In the genomic region with DNA sequence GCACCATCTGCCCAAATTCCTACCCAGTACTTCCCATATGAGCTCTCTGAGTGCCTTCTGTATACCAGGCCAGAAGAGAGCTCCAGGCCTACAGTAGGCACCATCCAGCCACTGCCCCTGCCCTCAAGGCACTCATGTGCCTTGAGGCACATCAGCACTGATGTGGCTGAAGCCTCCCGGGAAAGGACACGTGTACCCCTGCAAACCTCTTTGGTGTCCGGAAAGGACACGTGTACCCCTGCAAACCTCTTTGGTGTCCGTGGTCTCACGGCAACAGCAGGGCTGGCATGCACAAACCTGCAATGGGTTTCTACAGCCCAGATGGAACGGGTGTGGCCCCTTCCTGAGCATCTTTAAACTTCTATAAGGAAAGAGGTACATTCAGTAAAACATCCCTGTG, we compare ENCODE assay signal across 36 cellular contexts.
"Had no signal": no experiment of that assay in that cellular context is flagged by ENCODE, and none has a peak within 500 bp of the region (broad histone marks: within the 10 kb centered on the region; RNA-seq: fewer than 3 reads in every experiment).

No MANE protein-coding gene starts in this region.

- H3K27me3 ChIP-seq: body of pancreas, brain microvascular endothelial cell, breast epithelium had no signal

- H3K4me3 ChIP-seq: adrenal gland, body of pancreas, breast epithelium had no signal

- H3K36me3 ChIP-seq: adrenal gland, brain microvascular endothelial cell, breast epithelium had no signal

- H3K9me3 Mint-ChIP-seq: activated B cell treated with CpG ODN at 0.5 μM for 24 hours; activated CD4-positive, alpha-beta memory T cell treated with anti-CD3 and anti-CD28 coated beads for 36 hours; activated CD4-positive, alpha-beta T cell treated with anti-CD3 and anti-CD28 coated beads, Interleukin-2, amount 10 ng/mL, durations not matched to agents 24 days and 14 days; activated CD8-positive, alpha-beta T cell treated with anti-CD3 and anti-CD28 coated beads for 36 hours; activated naive CD4-positive, alpha-beta T cell treated with anti-CD3 and anti-CD28 coated beads for 36 hours; activated naive CD4-positive, alpha-beta T cell treated with anti-CD3 and anti-CD28 coated beads, Interleukin-2, amount 50 U/mL, for 72 hours; activated naive CD8-positive, alpha-beta T cell treated with anti-CD3 and anti-CD28 coated beads for 36 hours; activated T-cell treated with anti-CD3 and anti-CD28 coated beads, Interleukin-2, amount 50 U/mL, for 4 hours; activated T-cell treated with anti-CD3 and anti-CD28 coated beads, Interleukin-2, amount 50 U/mL, for 72 hours; activated T-helper 1 cell treated with anti-CD3 and anti-CD28 coated beads, Interleukin-12 subunit alpha, Interleukin-12 subunit beta, Interleukin-2, Interleukin-4 antibody, amounts not matched to agents 30 ng/mL and 10 ng/mL and 1 ng/mL, durations not matched to agents 14 hours and 24 hours and 36 hours; activated T-helper 17 cell treated with anti-CD3 and anti-CD28 coated beads, Interleukin-2, amount 50 U/mL, for 72 hours; T-helper 1 cell treated with Interleukin-12 subunit alpha and Interleukin-12 subunit beta and Interleukin-4 antibody, amounts not matched to agents 30 μg/mL and 1 μg/mL, for 36 hours; T-helper 2 cell treated with Interferon-gamma antibody and Interleukin-4, amounts not matched to agents 5 μg/mL and 100 μg/mL, for 36 hours had no signal

- H3K36me3 Mint-ChIP-seq: activated CD4-positive, alpha-beta memory T cell treated with anti-CD3 and anti-CD28 coated beads for 36 hours; activated naive CD4-positive, alpha-beta T cell treated with anti-CD3 and anti-CD28 coated beads, Interleukin-2, amount 50 U/mL, for 72 hours; activated naive CD8-positive, alpha-beta T cell treated with anti-CD3 and anti-CD28 coated beads for 36 hours had no signal

- DNase-seq: activated B cell treated with CpG ODN at 0.5 μM for 24 hours; activated CD4-positive, alpha-beta memory T cell treated with anti-CD3 and anti-CD28 coated beads for 36 hours; activated CD4-positive, alpha-beta T cell treated with anti-CD3 and anti-CD28 coated beads for 4 hours; activated CD4-positive, alpha-beta T cell treated with anti-CD3 and anti-CD28 coated beads, Interleukin-2, amount 10 ng/mL, durations not matched to agents 24 days and 14 days; activated CD4-positive, alpha-beta T cell treated with anti-CD3 and anti-CD28 coated beads, Interleukin-2, amount 50 U/mL, for 1 hour; activated CD4-positive, alpha-beta T cell treated with anti-CD3 and anti-CD28 coated beads, Interleukin-2, amount 50 U/mL, for 4 hours; activated CD4-positive, CD25-positive, alpha-beta regulatory T cell treated with anti-CD3 and anti-CD28 coated beads, Interleukin-2, amount 50 U/mL, for 72 hours; activated CD8-positive, alpha-beta memory T cell treated with anti-CD3 and anti-CD28 coated beads, Interleukin-2, amount 50 U/mL, for 4 hours; activated CD8-positive, alpha-beta T cell treated with anti-CD3 and anti-CD28 coated beads for 36 hours; activated gamma-delta T cell treated with Interleukin-2 at 50 U/mL for 16 hours; activated naive CD4-positive, alpha-beta T cell; activated naive CD4-positive, alpha-beta T cell treated with anti-CD3 and anti-CD28 coated beads for 36 hours; activated naive CD4-positive, alpha-beta T cell treated with anti-CD3 and anti-CD28 coated beads, Interleukin-2, amount 50 U/mL, for 16 hours; activated naive CD8-positive, alpha-beta T cell treated with anti-CD3 and anti-CD28 coated beads for 36 hours; activated T-cell treated with anti-CD3 and anti-CD28 coated beads for 4 hours; activated T-cell treated with anti-CD3 and anti-CD28 coated beads, Interleukin-2, amount 50 U/mL, for 1 hour; activated T-cell treated with anti-CD3 and anti-CD28 coated beads, Interleukin-2, amount 50 U/mL, for 4 hours; activated T-cell treated with anti-CD3 and anti-CD28 coated beads, Interleukin-2, amount 50 U/mL, for 72 hours; adrenal gland; amniotic stem cell; aorta; body of pancreas; brain microvascular endothelial cell; central memory CD4-positive, alpha-beta T cell; T-helper 1 cell; T-helper 2 cell; T-helper 9 cell had no signal

- H3K9me3 ChIP-seq: adrenal gland, body of pancreas, breast epithelium had no signal

- ATAC-seq: activated CD8-positive, alpha-beta T cell treated with anti-CD3 and anti-CD28 coated beads for 36 hours; activated naive CD4-positive, alpha-beta T cell treated with anti-CD3 and anti-CD28 coated beads, Interleukin-2, amount 50 U/mL, for 72 hours; activated T-cell treated with anti-CD3 and anti-CD28 coated beads, Interleukin-2, amount 50 U/mL, for 4 hours; activated T-cell treated with anti-CD3 and anti-CD28 coated beads, Interleukin-2, amount 50 U/mL, for 72 hours; activated T-helper 17 cell treated with anti-CD3 and anti-CD28 coated beads, Interleukin-2, amount 50 U/mL, for 72 hours; body of pancreas had no signal

- H3K4me1 ChIP-seq: adrenal gland, body of pancreas, breast epithelium had no signal

- H3K27ac Mint-ChIP-seq: activated B cell treated with CpG ODN at 0.5 μM for 24 hours; activated CD4-positive, alpha-beta memory T cell treated with anti-CD3 and anti-CD28 coated beads for 36 hours; activated CD4-positive, alpha-beta T cell treated with anti-CD3 and anti-CD28 coated beads, Interleukin-2, amount 10 ng/mL, durations not matched to agents 24 days and 14 days; activated CD8-positive, alpha-beta T cell treated with anti-CD3 and anti-CD28 coated beads for 36 hours; activated naive CD4-positive, alpha-beta T cell treated with anti-CD3 and anti-CD28 coated beads for 36 hours; activated naive CD4-positive, alpha-beta T cell treated with anti-CD3 and anti-CD28 coated beads, Interleukin-2, amount 50 U/mL, for 72 hours; activated naive CD8-positive, alpha-beta T cell treated with anti-CD3 and anti-CD28 coated beads for 36 hours; activated T-cell treated with anti-CD3 and anti-CD28 coated beads, Interleukin-2, amount 50 U/mL, for 72 hours; activated T-helper 1 cell treated with anti-CD3 and anti-CD28 coated beads, Interleukin-12 subunit alpha, Interleukin-12 subunit beta, Interleukin-2, Interleukin-4 antibody, amounts not matched to agents 30 ng/mL and 10 ng/mL and 1 ng/mL, durations not matched to agents 14 hours and 24 hours and 36 hours; activated T-helper 17 cell treated with anti-CD3 and anti-CD28 coated beads, Interleukin-2, amount 50 U/mL, for 72 hours; T-helper 2 cell treated with Interferon-gamma antibody and Interleukin-4, amounts not matched to agents 5 μg/mL and 100 μg/mL, for 36 hours had no signal

- H3K27ac ChIP-seq: adrenal gland, body of pancreas, brain microvascular endothelial cell, breast epithelium, VCaP had no signal

- FAIRE-seq: astrocyte, TTC549 had no signal

- H3K4me3 Mint-ChIP-seq: activated B cell treated with CpG ODN at 0.5 μM for 24 hours; activated CD4-positive, alpha-beta memory T cell treated with anti-CD3 and anti-CD28 coated beads for 36 hours; activated CD4-positive, alpha-beta T cell treated with anti-CD3 and anti-CD28 coated beads, Interleukin-2, amount 10 ng/mL, durations not matched to agents 24 days and 14 days; activated CD8-positive, alpha-beta T cell treated with anti-CD3 and anti-CD28 coated beads for 36 hours; activated naive CD4-positive, alpha-beta T cell treated with anti-CD3 and anti-CD28 coated beads for 36 hours; activated naive CD8-positive, alpha-beta T cell treated with anti-CD3 and anti-CD28 coated beads for 36 hours; activated T-cell treated with anti-CD3 and anti-CD28 coated beads, Interleukin-2, amount 50 U/mL, for 4 hours; activated T-cell treated with anti-CD3 and anti-CD28 coated beads, Interleukin-2, amount 50 U/mL, for 72 hours; activated T-helper 1 cell treated with anti-CD3 and anti-CD28 coated beads, Interleukin-12 subunit alpha, Interleukin-12 subunit beta, Interleukin-2, Interleukin-4 antibody, amounts not matched to agents 30 ng/mL and 10 ng/mL and 1 ng/mL, durations not matched to agents 14 hours and 24 hours and 36 hours; activated T-helper 17 cell treated with anti-CD3 and anti-CD28 coated beads, Interleukin-2, amount 50 U/mL, for 72 hours; T-helper 1 cell treated with Interleukin-12 subunit alpha and Interleukin-12 subunit beta and Interleukin-4 antibody, amounts not matched to agents 30 μg/mL and 1 μg/mL, for 36 hours; T-helper 2 cell treated with Interferon-gamma antibody and Interleukin-4, amounts not matched to agents 5 μg/mL and 100 μg/mL, for 36 hours had no signal

- H3K4me1 Mint-ChIP-seq: activated CD4-positive, alpha-beta T cell treated with anti-CD3 and anti-CD28 coated beads, Interleukin-2, amount 10 ng/mL, durations not matched to agents 24 days and 14 days; activated T-helper 17 cell treated with anti-CD3 and anti-CD28 coated beads, Interleukin-2, amount 50 U/mL, for 72 hours had no signal
